In the genomic region with DNA sequence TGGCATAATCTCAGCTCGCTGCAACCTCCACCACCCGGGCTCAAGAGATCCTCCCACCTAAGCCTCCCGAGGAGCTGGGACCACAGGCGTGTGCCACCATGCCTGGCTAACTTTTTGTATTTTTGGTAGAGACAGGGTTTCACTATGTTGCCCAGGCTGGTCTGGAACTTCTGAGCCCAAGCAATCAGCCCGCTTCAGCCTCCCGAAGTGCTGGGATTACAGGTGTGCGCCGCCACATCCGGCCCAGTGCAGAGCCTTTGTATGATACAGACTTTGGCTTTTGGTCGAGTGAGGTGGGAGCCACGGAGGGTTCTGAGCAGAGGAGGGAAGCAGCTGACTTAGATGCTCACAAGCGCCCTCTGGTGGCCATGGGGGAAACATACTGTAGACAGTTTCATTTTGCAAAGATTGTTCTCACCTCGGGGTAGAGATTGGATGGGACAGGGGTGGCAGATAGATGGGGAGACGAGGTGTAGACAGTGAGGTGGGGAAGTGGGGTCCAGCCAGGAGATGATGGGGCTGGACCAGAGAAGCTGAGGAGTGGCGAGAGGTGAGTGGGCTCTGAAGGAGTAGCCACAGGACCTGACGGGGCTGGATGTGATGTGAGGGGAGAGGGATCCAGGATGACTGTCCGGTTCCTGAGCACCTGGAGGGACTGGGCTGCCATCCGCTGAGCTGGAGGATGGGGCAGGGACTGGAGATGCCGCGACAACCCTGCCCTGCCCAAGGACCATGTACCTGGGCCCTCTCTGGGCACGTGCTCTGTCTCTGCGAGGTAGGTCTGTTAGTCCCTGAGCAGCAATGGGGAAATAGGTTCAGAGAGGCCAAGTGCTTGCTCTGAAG, we compare ENCODE assay signal across 8 cellular contexts.
DNase-seq lines count a peak whose midpoint lies in the region; ATAC-seq and TF ChIP-seq lines count a peak whose summit lies in the region.
"Not testable (repeated sequence)": the region's sequence is repeated elsewhere in the genome, so short reads cannot be mapped to it uniquely, and the experiment has no call there.

No MANE protein-coding gene starts in this region.

- not testable (repeated sequence) for H3K4me1 ChIP-seq in sigmoid colon, thyroid gland

- 73 to 77% methylated on average over 22 of the region's 22 CpGs for WGBS in sigmoid colon, 2 donors
- 77 to 78% methylated on average over 22 of the region's 22 CpGs for WGBS in thyroid gland, 2 donors

- H3K27ac ChIP-seq in sigmoid colon, thyroid gland: not testable (repeated sequence)

- TF ChIP-seq CTCF in sigmoid colon (IDR thresholded peaks at IDR 0.05) (peak; percentile 33 to 56 (median 47)), thyroid gland (IDR thresholded peaks at IDR 0.05) (peak; percentile 23 to 58 (median 50))

- H3K9me3 ChIP-seq in sigmoid colon, thyroid gland: not testable (repeated sequence)

- peak; percentile 54 for DNase-seq in GM03348 (ENCODE audit: low spot score)
- DNase-seq in NAMALWA (ENCODE audit: low spot score) = peak; percentile 85
- peak; percentile 94 for DNase-seq in activated CD8-positive, alpha-beta memory T cell treated with anti-CD3 and anti-CD28 coated beads, Interleukin-2, amount 50 U/mL, for 48 hours
- peak; percentile 42 for DNase-seq in dedifferentiated amniotic fluid mesenchymal stem cell (ENCODE audit: extremely low spot score)
- DNase-seq in iris pigment epithelial cell (ENCODE audit: low read depth) = peak; percentile 38
- peak; percentile 80 for DNase-seq in sigmoid colon
- peak; percentile 37 to 62 for DNase-seq in thyroid gland

- H3K4me3 ChIP-seq in sigmoid colon; thyroid gland (replicated peaks in 1 of 3): not testable (repeated sequence)

- H3K27me3 ChIP-seq in sigmoid colon, thyroid gland: not testable (repeated sequence)

- TF ChIP-seq EP300 in sigmoid colon (IDR thresholded peaks at IDR 0.05) = not testable (repeated sequence)

- intact Hi-C loops in sigmoid colon (cut with DNase I) = loop anchor here (5.0 to 10.0 kb wide), 3 partner anchors 105 to 245 kb away; a partner anchor contains a TSS
- intact Hi-C loops in thyroid gland (cut with DNase I) = not testable (repeated sequence)

- peak; percentile 69 for ATAC-seq in SK-N-SH treated with all-trans-retinoic acid at 6 μM for 48 hours

- not testable (repeated sequence) for H3K36me3 ChIP-seq in sigmoid colon, thyroid gland

- TF ChIP-seq POLR2A in sigmoid colon (IDR thresholded peaks at IDR 0.05); thyroid gland (IDR thresholded peaks at IDR 0.05): not testable (repeated sequence)

Comparison
In these comparisons a context has a peak if more than half of its experiments do, and no peak if none do; other contexts are left out.
1. DNase-seq: peak in every context shown above with its lines; median percentile 94 in activated CD8-positive, alpha-beta memory T cell treated with anti-CD3 and anti-CD28 coated beads, Interleukin-2, amount 50 U/mL, for 48 hours; 85 in NAMALWA; 80 in sigmoid colon; 54 in GM03348; 50 in thyroid gland; 42 in dedifferentiated amniotic fluid mesenchymal stem cell; 38 in iris pigment epithelial cell.